Comparison of ENCODE assay signal across 1 cellular context in the genomic region with DNA sequence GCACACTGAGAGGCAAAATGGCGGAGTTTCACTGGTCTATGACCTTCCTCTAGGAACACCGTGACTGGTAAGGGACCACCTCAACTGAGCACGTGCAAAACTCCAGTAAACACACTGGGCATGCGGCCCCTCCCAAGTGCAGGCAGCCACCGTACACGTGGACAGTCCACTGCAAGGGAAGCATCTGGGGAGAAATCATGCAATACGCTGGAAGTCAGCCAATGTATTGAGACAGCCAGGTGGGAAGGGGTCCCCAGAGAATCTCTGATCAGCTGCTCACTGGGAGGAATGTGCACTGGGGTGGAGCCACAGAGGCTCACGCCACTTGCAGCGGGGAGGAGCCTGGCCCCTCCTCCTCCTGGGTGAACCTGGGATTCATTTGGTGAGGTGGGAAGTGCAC.
TF ChIP-seq lines count a peak whose summit lies in the region.

No MANE protein-coding gene starts in this region.

TF ChIP-seq in GM23338, 12 proteins besides CTCF, POLR2A, EP300 and RAD21 (continued from another document):
- no peak for TF ChIP-seq ZNF462 (CRISPR knock-in tag; IDR thresholded peaks at IDR 0.05)
- TF ChIP-seq POLR2AphosphoS5 (IDR thresholded peaks at IDR 0.05; ENCODE audit: low read depth): no peak
- no peak for TF ChIP-seq EZH2 (IDR thresholded peaks at IDR 0.05; ENCODE audit: low read depth, unreplicated experiment)
- no peak for TF ChIP-seq STAT1 (IDR thresholded peaks at IDR 0.05; ENCODE audit: unreplicated experiment)
- no peak for TF ChIP-seq ETS1 (IDR thresholded peaks at IDR 0.05)
- TF ChIP-seq, protein P1, sequence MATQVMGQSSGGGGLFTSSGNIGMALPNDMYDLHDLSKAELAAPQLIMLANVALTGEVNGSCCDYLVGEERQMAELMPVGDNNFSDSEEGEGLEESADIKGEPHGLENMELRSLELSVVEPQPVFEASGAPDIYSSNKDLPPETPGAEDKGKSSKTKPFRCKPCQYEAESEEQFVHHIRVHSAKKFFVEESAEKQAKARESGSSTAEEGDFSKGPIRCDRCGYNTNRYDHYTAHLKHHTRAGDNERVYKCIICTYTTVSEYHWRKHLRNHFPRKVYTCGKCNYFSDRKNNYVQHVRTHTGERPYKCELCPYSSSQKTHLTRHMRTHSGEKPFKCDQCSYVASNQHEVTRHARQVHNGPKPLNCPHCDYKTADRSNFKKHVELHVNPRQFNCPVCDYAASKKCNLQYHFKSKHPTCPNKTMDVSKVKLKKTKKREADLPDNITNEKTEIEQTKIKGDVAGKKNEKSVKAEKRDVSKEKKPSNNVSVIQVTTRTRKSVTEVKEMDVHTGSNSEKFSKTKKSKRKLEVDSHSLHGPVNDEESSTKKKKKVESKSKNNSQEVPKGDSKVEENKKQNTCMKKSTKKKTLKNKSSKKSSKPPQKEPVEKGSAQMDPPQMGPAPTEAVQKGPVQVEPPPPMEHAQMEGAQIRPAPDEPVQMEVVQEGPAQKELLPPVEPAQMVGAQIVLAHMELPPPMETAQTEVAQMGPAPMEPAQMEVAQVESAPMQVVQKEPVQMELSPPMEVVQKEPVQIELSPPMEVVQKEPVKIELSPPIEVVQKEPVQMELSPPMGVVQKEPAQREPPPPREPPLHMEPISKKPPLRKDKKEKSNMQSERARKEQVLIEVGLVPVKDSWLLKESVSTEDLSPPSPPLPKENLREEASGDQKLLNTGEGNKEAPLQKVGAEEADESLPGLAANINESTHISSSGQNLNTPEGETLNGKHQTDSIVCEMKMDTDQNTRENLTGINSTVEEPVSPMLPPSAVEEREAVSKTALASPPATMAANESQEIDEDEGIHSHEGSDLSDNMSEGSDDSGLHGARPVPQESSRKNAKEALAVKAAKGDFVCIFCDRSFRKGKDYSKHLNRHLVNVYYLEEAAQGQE (IDR thresholded peaks at IDR 0.05; ENCODE audit: unreplicated experiment): no peak
- no peak for TF ChIP-seq ZNF114 (CRISPR knock-in tag; IDR thresholded peaks at IDR 0.05)
- no peak for TF ChIP-seq ZNF331 (CRISPR knock-in tag; IDR thresholded peaks at IDR 0.05; ENCODE audit: low read depth)
TF ChIP-seq in GM23338: peak in this region for 0.
